In genomic region chr12:72790273-72790672, GRCh38 we compare ENCODE assay signal across 15 cellular contexts.
"Had no signal": no experiment of that assay in that cellular context is flagged by ENCODE, and none has a peak within 500 bp of the region (broad histone marks: within the 10 kb centered on the region; RNA-seq: fewer than 3 reads in every experiment).

No MANE protein-coding gene starts in this region.

- H3K4me3 ChIP-seq: left lung, psoas muscle, upper lobe of left lung had no signal

- ATAC-seq: activated T-cell treated with anti-CD3 and anti-CD28 coated beads, Interleukin-2, amount 50 U/mL, for 4 hours; esophagus mucosa; left lung; psoas muscle; sciatic nerve; stimulated activated naive B cell treated with anti-CD40 and anti-IgM and Interleukin-4, amounts not matched to agents 10 μg/mL and 1 μg/mL and 100 μg/mL, for 72 hours had no signal

- H3K27ac Mint-ChIP-seq: activated CD4-positive, alpha-beta memory T cell treated with anti-CD3 and anti-CD28 coated beads for 36 hours; activated naive CD8-positive, alpha-beta T cell; endodermal cell; memory B cell; nephron progenitor cell; stimulated activated naive B cell treated with anti-CD40 and anti-IgM and Interleukin-4, amounts not matched to agents 10 μg/mL and 1 μg/mL and 100 μg/mL, for 72 hours had no signal

- H3K36me3 ChIP-seq: left lung, upper lobe of left lung had no signal

- H3K9me3 ChIP-seq: left lung had no signal

- H3K4me1 Mint-ChIP-seq: endodermal cell; nephron progenitor cell; stimulated activated naive B cell treated with anti-CD40 and anti-IgM and Interleukin-4, amounts not matched to agents 10 μg/mL and 1 μg/mL and 100 μg/mL, for 72 hours had no signal

- H3K4me1 ChIP-seq: left lung, psoas muscle, upper lobe of left lung had no signal

- H3K27me3 ChIP-seq: left lung, upper lobe of left lung had no signal

- H3K36me3 Mint-ChIP-seq: activated CD4-positive, alpha-beta memory T cell treated with anti-CD3 and anti-CD28 coated beads for 36 hours; activated naive CD8-positive, alpha-beta T cell; memory B cell; stimulated activated naive B cell treated with anti-CD40 and anti-IgM and Interleukin-4, amounts not matched to agents 10 μg/mL and 1 μg/mL and 100 μg/mL, for 72 hours had no signal

- H3K9me3 Mint-ChIP-seq: memory B cell, nephron progenitor cell had no signal

- H3K27me3 Mint-ChIP-seq: activated CD4-positive, alpha-beta memory T cell treated with anti-CD3 and anti-CD28 coated beads for 36 hours; activated naive CD8-positive, alpha-beta T cell; memory B cell; stimulated activated naive B cell treated with anti-CD40 and anti-IgM and Interleukin-4, amounts not matched to agents 10 μg/mL and 1 μg/mL and 100 μg/mL, for 72 hours had no signal

- DNase-seq: activated CD4-positive, alpha-beta memory T cell treated with anti-CD3 and anti-CD28 coated beads for 36 hours; activated gamma-delta T cell; activated T-cell treated with anti-CD3 and anti-CD28 coated beads, Interleukin-2, amount 50 U/mL, for 4 hours; endodermal cell; glutamatergic neuron; left lung; nephron progenitor cell; psoas muscle; stimulated activated CD4-positive, alpha-beta T cell treated with anti-CD3 and anti-CD28 coated beads, Interleukin-2, amount 100 ng/mL, for 24 hours; stimulated activated naive B cell treated with anti-CD40 and anti-IgM and Interleukin-4, amounts not matched to agents 10 μg/mL and 1 μg/mL and 100 μg/mL, for 72 hours; upper lobe of left lung had no signal

- H3K4me3 Mint-ChIP-seq: activated CD4-positive, alpha-beta memory T cell treated with anti-CD3 and anti-CD28 coated beads for 36 hours; activated naive CD8-positive, alpha-beta T cell; activated T-cell treated with anti-CD3 and anti-CD28 coated beads, Interleukin-2, amount 50 U/mL, for 4 hours; endodermal cell; memory B cell; nephron progenitor cell; stimulated activated naive B cell treated with anti-CD40 and anti-IgM and Interleukin-4, amounts not matched to agents 10 μg/mL and 1 μg/mL and 100 μg/mL, for 72 hours had no signal

- H3K27ac ChIP-seq: left lung, psoas muscle, upper lobe of left lung had no signal
